In the genomic region with DNA sequence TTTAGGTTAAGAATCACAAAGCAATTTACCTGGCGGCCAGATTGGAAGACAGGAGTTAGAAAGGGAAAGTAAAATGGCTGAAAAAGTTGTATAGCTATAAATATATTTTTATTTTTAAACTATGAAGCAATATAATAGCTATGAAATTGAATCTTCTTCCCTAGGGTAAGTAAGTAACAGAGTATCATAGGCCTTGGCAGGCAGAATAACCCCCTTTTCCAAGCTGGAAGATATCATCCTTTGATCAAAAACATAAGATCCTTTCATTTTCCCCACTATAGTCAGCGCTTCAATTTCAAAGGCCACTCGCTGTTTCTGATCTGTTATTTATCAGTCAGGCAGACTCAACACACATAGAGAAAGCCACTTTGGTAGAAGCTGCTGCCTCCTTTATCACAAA, we compare ENCODE assay signal across 3 cellular contexts.
TF ChIP-seq lines count a peak whose summit lies in the region.

No MANE protein-coding gene starts in this region.

TF ChIP-seq in SK-N-SH, 30 proteins besides CTCF, POLR2A, EP300 and RAD21:
- TF ChIP-seq RCOR1 (IDR thresholded peaks at IDR 0.05; ENCODE audit: low read length) = no peak
- TF ChIP-seq, protein P1, sequence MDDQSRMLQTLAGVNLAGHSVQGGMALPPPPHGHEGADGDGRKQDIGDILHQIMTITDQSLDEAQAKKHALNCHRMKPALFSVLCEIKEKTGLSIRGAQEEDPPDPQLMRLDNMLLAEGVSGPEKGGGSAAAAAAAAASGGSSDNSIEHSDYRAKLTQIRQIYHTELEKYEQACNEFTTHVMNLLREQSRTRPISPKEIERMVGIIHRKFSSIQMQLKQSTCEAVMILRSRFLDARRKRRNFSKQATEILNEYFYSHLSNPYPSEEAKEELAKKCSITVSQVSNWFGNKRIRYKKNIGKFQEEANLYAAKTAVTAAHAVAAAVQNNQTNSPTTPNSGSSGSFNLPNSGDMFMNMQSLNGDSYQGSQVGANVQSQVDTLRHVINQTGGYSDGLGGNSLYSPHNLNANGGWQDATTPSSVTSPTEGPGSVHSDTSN (IDR thresholded peaks at IDR 0.05) = no peak
- no peak for TF ChIP-seq MEF2A (IDR thresholded peaks at IDR 0.05; ENCODE audit: borderline replicate concordance, low read depth)
- TF ChIP-seq, protein P2, sequence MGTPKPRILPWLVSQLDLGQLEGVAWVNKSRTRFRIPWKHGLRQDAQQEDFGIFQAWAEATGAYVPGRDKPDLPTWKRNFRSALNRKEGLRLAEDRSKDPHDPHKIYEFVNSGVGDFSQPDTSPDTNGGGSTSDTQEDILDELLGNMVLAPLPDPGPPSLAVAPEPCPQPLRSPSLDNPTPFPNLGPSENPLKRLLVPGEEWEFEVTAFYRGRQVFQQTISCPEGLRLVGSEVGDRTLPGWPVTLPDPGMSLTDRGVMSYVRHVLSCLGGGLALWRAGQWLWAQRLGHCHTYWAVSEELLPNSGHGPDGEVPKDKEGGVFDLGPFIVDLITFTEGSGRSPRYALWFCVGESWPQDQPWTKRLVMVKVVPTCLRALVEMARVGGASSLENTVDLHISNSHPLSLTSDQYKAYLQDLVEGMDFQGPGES (IDR thresholded peaks at IDR 0.05; ENCODE audit: low read depth, low read length) = no peak
- no peak for TF ChIP-seq GABPA (IDR thresholded peaks at IDR 0.05; ENCODE audit: low read depth)
- no peak for TF ChIP-seq NFIC (IDR thresholded peaks at IDR 0.05; ENCODE audit: borderline replicate concordance)
- TF ChIP-seq FOXM1 (IDR thresholded peaks at IDR 0.05; ENCODE audit: low read depth) = no peak
- TF ChIP-seq, protein P3, sequence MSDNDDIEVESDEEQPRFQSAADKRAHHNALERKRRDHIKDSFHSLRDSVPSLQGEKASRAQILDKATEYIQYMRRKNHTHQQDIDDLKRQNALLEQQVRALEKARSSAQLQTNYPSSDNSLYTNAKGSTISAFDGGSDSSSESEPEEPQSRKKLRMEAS (IDR thresholded peaks at IDR 0.05; ENCODE audit: low read depth) = no peak
- TF ChIP-seq, protein P4, sequence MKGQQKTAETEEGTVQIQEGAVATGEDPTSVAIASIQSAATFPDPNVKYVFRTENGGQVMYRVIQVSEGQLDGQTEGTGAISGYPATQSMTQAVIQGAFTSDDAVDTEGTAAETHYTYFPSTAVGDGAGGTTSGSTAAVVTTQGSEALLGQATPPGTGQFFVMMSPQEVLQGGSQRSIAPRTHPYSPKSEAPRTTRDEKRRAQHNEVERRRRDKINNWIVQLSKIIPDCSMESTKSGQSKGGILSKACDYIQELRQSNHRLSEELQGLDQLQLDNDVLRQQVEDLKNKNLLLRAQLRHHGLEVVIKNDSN (IDR thresholded peaks at IDR 0.05; ENCODE audit: borderline replicate concordance, low read depth) = no peak
- no peak for TF ChIP-seq CHD2 (IDR thresholded peaks at IDR 0.05; ENCODE audit: low read length, partially characterized antibody)
- no peak for TF ChIP-seq RFX5 (IDR thresholded peaks at IDR 0.05; ENCODE audit: low read length)
- no peak for TF ChIP-seq TCF12 (IDR thresholded peaks at IDR 0.05)
TF ChIP-seq in SK-N-SH: peak in this region for 0.

TF ChIP-seq in SK-N-SH treated with all-trans-retinoic acid at 6 μM for 48 hours, 23 proteins besides CTCF, POLR2A, EP300 and RAD21:
- TF ChIP-seq RARB (CRISPR knock-in tag; IDR thresholded peaks at IDR 0.05) (no peak), ZNF565 (CRISPR knock-in tag; conservative IDR thresholded peaks at IDR 0.05; ENCODE audit: low read depth) (no peak)
- TF ChIP-seq, protein P5, sequence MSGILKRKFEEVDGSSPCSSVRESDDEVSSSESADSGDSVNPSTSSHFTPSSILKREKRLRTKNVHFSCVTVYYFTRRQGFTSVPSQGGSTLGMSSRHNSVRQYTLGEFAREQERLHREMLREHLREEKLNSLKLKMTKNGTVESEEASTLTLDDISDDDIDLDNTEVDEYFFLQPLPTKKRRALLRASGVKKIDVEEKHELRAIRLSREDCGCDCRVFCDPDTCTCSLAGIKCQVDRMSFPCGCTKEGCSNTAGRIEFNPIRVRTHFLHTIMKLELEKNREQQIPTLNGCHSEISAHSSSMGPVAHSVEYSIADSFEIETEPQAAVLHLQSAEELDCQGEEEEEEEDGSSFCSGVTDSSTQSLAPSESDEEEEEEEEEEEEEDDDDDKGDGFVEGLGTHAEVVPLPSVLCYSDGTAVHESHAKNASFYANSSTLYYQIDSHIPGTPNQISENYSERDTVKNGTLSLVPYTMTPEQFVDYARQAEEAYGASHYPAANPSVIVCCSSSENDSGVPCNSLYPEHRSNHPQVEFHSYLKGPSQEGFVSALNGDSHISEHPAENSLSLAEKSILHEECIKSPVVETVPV (CRISPR knock-in tag; IDR thresholded peaks at IDR 0.05) = no peak
TF ChIP-seq in SK-N-SH treated with all-trans-retinoic acid at 6 μM for 48 hours: peak in this region for 0.

TF ChIP-seq in H1, 55 proteins besides CTCF, POLR2A, EP300 and RAD21:
- TF ChIP-seq SP2 (IDR thresholded peaks at IDR 0.05; ENCODE audit: low read length) = no peak
- no peak for TF ChIP-seq POU5F1 (IDR thresholded peaks at IDR 0.05; ENCODE audit: low read depth, low read length)
- no peak for TF ChIP-seq EZH2 (IDR thresholded peaks at IDR 0.05; ENCODE audit: low read depth, low read length, severe bottlenecking)
- TF ChIP-seq CHD1 (IDR thresholded peaks at IDR 0.05; ENCODE audit: low read depth, low read length) = no peak
- TF ChIP-seq RXRA (IDR thresholded peaks at IDR 0.05; ENCODE audit: insufficient read depth, low read depth, low read length) = no peak
- TF ChIP-seq, protein P6, sequence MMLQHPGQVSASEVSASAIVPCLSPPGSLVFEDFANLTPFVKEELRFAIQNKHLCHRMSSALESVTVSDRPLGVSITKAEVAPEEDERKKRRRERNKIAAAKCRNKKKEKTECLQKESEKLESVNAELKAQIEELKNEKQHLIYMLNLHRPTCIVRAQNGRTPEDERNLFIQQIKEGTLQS (IDR thresholded peaks at IDR 0.05; ENCODE audit: insufficient read depth, low read depth, low read length) = no peak
- no peak for TF ChIP-seq PHF8 (conservative IDR thresholded peaks at IDR 0.05; ENCODE audit: low read depth, low read length)
- no peak for TF ChIP-seq EGR1 (IDR thresholded peaks at IDR 0.05; ENCODE audit: borderline replicate concordance, low read depth, low read length)
- no peak for TF ChIP-seq TBP (IDR thresholded peaks at IDR 0.05; ENCODE audit: low read depth, low read length)
- TF ChIP-seq CBX8 (IDR thresholded peaks at IDR 0.05; ENCODE audit: borderline replicate concordance, low read depth, low read length) = no peak
- no peak for TF ChIP-seq CREB1 (IDR thresholded peaks at IDR 0.05)
- TF ChIP-seq RFX5 (IDR thresholded peaks at IDR 0.05; ENCODE audit: borderline replicate concordance, low read depth, low read length) = no peak
- TF ChIP-seq SRF (IDR thresholded peaks at IDR 0.05; ENCODE audit: low read depth, low read length) = no peak
- no peak for TF ChIP-seq SIX5 (IDR thresholded peaks at IDR 0.05; ENCODE audit: low read depth, low read length)
- no peak for TF ChIP-seq FOSL1 (IDR thresholded peaks at IDR 0.05; ENCODE audit: insufficient read depth, low read depth, low read length)
- TF ChIP-seq, protein P3 (IDR thresholded peaks at IDR 0.05) = no peak
- TF ChIP-seq, protein P7, sequence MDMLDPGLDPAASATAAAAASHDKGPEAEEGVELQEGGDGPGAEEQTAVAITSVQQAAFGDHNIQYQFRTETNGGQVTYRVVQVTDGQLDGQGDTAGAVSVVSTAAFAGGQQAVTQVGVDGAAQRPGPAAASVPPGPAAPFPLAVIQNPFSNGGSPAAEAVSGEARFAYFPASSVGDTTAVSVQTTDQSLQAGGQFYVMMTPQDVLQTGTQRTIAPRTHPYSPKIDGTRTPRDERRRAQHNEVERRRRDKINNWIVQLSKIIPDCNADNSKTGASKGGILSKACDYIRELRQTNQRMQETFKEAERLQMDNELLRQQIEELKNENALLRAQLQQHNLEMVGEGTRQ (IDR thresholded peaks at IDR 0.05; ENCODE audit: low read length) = no peak
- no peak for TF ChIP-seq RBBP5 (IDR thresholded peaks at IDR 0.05; ENCODE audit: borderline replicate concordance, low read depth, low read length)
- no peak for TF ChIP-seq RNF2 (IDR thresholded peaks at IDR 0.05; ENCODE audit: borderline replicate concordance, low read depth, low read length, missing control alignments, poor library complexity, severe bottlenecking)
